Comparison of ENCODE assay signal across 31 cellular contexts in the genomic region with DNA sequence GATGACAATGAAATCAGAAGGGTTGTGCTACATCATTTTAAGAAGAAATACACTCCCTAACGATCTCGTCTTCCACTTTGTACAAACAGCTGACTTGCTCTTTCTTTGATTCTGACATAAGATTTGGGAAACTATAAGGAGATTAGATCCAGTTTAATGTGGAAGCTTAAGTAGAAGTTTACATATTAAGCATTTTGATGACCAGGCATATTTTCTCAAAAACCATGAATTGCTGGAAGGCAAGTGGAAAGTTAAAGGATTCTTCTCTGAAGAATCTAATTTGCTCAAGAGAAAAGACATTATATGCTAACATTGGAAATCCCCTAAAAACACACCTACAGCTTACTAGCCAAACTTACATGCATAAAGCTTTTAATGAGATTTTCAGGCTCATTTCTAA.
"Had no signal": no experiment of that assay in that cellular context is flagged by ENCODE, and none has a peak within 500 bp of the region (broad histone marks: within the 10 kb centered on the region; RNA-seq: fewer than 3 reads in every experiment).

No MANE protein-coding gene starts in this region.

- H3K36me3 ChIP-seq: ascending aorta, breast epithelium, cardiac muscle cell, esophagus muscularis mucosa, gastrocnemius medialis, heart left ventricle, WERI-Rb-1 had no signal

- H3K4me1 ChIP-seq: ascending aorta, breast epithelium, esophagus muscularis mucosa, foreskin keratinocyte, gastrocnemius medialis, heart left ventricle had no signal

- H3K4me3 ChIP-seq: ascending aorta, breast epithelium, cardiac muscle cell, esophagus muscularis mucosa, gastrocnemius medialis, heart left ventricle had no signal

- H3K9me3 ChIP-seq: ascending aorta, breast epithelium, esophagus muscularis mucosa, gastrocnemius medialis had no signal

- ATAC-seq: activated CD4-positive, CD25-positive, alpha-beta regulatory T cell treated with anti-CD3 and anti-CD28 coated beads, Interleukin-2, amount 50 U/mL, for 24 hours; activated CD8-positive, alpha-beta memory T cell treated with anti-CD3 and anti-CD28 coated beads, Interleukin-2, amount 10 ng/mL, durations not matched to agents 7 days and 5 days; activated CD8-positive, alpha-beta T cell treated with anti-CD3 and anti-CD28 coated beads, Interleukin-2, amount 10 ng/mL, durations not matched to agents 7 days and 5 days; activated naive CD4-positive, alpha-beta T cell treated with anti-CD3 and anti-CD28 coated beads, Interleukin-2, amount 50 U/mL, for 72 hours; activated T-cell treated with anti-CD3 and anti-CD28 coated beads, Interleukin-2, amount 50 U/mL, for 72 hours; effector memory CD8-positive, alpha-beta T cell; foreskin keratinocyte; gastrocnemius medialis; heart left ventricle; T-helper 17 cell had no signal

- FAIRE-seq: colon had no signal

- DNase-seq: activated B cell treated with CpG ODN at 0.5 μM for 24 hours; activated CD4-positive, alpha-beta memory T cell treated with anti-CD3 and anti-CD28 coated beads for 36 hours; activated CD4-positive, alpha-beta T cell treated with anti-CD3 and anti-CD28 coated beads for 48 hours; activated CD8-positive, alpha-beta memory T cell treated with anti-CD3 and anti-CD28 coated beads, Interleukin-2, amount 10 ng/mL, durations not matched to agents 7 days and 5 days; activated CD8-positive, alpha-beta memory T cell treated with anti-CD3 and anti-CD28 coated beads, Interleukin-2, amount 50 U/mL, for 4 hours; activated CD8-positive, alpha-beta T cell treated with anti-CD3 and anti-CD28 coated beads, Interleukin-2, amount 10 ng/mL, durations not matched to agents 7 days and 5 days; activated gamma-delta T cell; activated naive CD4-positive, alpha-beta T cell; activated naive CD4-positive, alpha-beta T cell treated with anti-CD3 and anti-CD28 coated beads, Interleukin-2, amount 10 ng/mL, durations not matched to agents 7 days and 5 days; activated naive CD8-positive, alpha-beta T cell treated with anti-CD3 and anti-CD28 coated beads, Interleukin-2, amount 10 ng/mL, durations not matched to agents 7 days and 5 days; activated T-cell treated with anti-CD3 and anti-CD28 coated beads, Interleukin-2, amount 50 U/mL, for 24 hours; activated T-cell treated with anti-CD3 and anti-CD28 coated beads, Interleukin-2, amount 50 U/mL, for 72 hours; cortex of kidney; dermis blood vessel endothelial cell; effector CD4-positive, alpha-beta T cell; effector memory CD8-positive, alpha-beta T cell; erythroblast; foreskin keratinocyte; gastrocnemius medialis; glutamatergic neuron; heart left ventricle; T-helper 17 cell; T1000; WERI-Rb-1 had no signal

- H3K27me3 ChIP-seq: ascending aorta, breast epithelium, cardiac muscle cell, esophagus muscularis mucosa, foreskin keratinocyte, gastrocnemius medialis, heart left ventricle had no signal

- H3K27ac ChIP-seq: ascending aorta, breast epithelium, cardiac muscle cell, esophagus muscularis mucosa, foreskin keratinocyte, gastrocnemius medialis, heart left ventricle, WERI-Rb-1 had no signal
